Comparison of ENCODE assay signal across 8 cellular contexts in genomic region chr2:30711646-30712085, GRCh38.
DNase-seq lines count a peak whose midpoint lies in the region; ATAC-seq and TF ChIP-seq lines count a peak whose summit lies in the region.

No MANE protein-coding gene starts in this region.

- H3K4me1 ChIP-seq in CD8-positive, alpha-beta memory T cell (ENCODE audit: insufficient read depth, low read length): peaks cover 5% of the 10 kb centered on the region
- peaks cover 9% of the 10 kb centered on the region for H3K4me1 ChIP-seq in lower lobe of right lung

- H3K4me3 ChIP-seq in CD8-positive, alpha-beta memory T cell (ENCODE audit: low read length): no peak overlapping the region
- H3K4me3 ChIP-seq in lower lobe of right lung: no peak overlapping the region

- H3K4me1 Mint-ChIP-seq in CD8-positive, alpha-beta memory T cell: peaks cover 0 to 8% (median 7%) of the 10 kb centered on the region in 3 donors
- peaks cover 15% of the 10 kb centered on the region for H3K4me1 Mint-ChIP-seq in activated CD4-positive, alpha-beta T cell treated with anti-CD3 and anti-CD28 coated beads, Interleukin-2, amount 10 ng/mL, durations not matched to agents 24 days and 14 days

- intact Hi-C loops in activated CD4-positive, alpha-beta T cell treated with anti-CD3 and anti-CD28 coated beads, Interleukin-2, amount 10 ng/mL, durations not matched to agents 24 days and 14 days (cut with micrococcal nuclease): loop anchor here (1.0 to 2.0 kb wide), 2 partner anchors 546 to 621 kb away; no protein-coding TSS in a partner anchor
- intact Hi-C loops in lower lobe of right lung (cut with DNase I): loop anchor here (10.0 kb wide), 1 partner anchor 623 kb away; no protein-coding TSS in a partner anchor

- peak; percentile 69 to 90 (median 79) for DNase-seq in CD8-positive, alpha-beta memory T cell
- DNase-seq in NCI-H526 (lab: John Stamatoyannopoulos, UW) (peak; percentile 90 to 95), dermis blood vessel endothelial cell (peak; percentile 94), lower lobe of right lung (peak; percentile 85)
- peak; percentile 96 for DNase-seq in activated CD4-positive, alpha-beta T cell treated with anti-CD3 and anti-CD28 coated beads, Interleukin-2, amount 10 ng/mL, durations not matched to agents 24 days and 14 days
- peak; percentile 56 for DNase-seq in stimulated activated CD8-positive, alpha-beta memory T cell treated with anti-CD3 and anti-CD28 coated beads, Interleukin-12 subunit alpha, Interleukin-12 subunit beta, amount 100 ng/mL, for 4 hours (ENCODE audit: low read depth)

- ATAC-seq in GM19455 (IDR thresholded peaks at IDR 0.05; ENCODE audit: unreplicated experiment) (peak; percentile 70), HG03521 (IDR thresholded peaks at IDR 0.05; ENCODE audit: unreplicated experiment) (peak; percentile 74), lower lobe of right lung (peak; percentile 85 to 93)

- no peaks in the 10 kb centered on the region for H3K9me3 ChIP-seq in CD8-positive, alpha-beta memory T cell (ENCODE audit: low read length)
- H3K9me3 ChIP-seq in lower lobe of right lung: no peaks in the 10 kb centered on the region

- H3K27me3 Mint-ChIP-seq in CD8-positive, alpha-beta memory T cell: peaks cover 1 to 8% of the 10 kb centered on the region in 2 donors
- peaks cover 6% of the 10 kb centered on the region for H3K27me3 Mint-ChIP-seq in activated CD4-positive, alpha-beta T cell treated with anti-CD3 and anti-CD28 coated beads, Interleukin-2, amount 10 ng/mL, durations not matched to agents 24 days and 14 days

- H3K27ac ChIP-seq in CD8-positive, alpha-beta memory T cell (ENCODE audit: low read depth, low read length): no peak overlapping the region
- no peak overlapping the region for H3K27ac ChIP-seq in lower lobe of right lung

- H3K36me3 Mint-ChIP-seq in CD8-positive, alpha-beta memory T cell: no peaks in the 10 kb centered on the region
- H3K36me3 Mint-ChIP-seq in activated CD4-positive, alpha-beta T cell treated with anti-CD3 and anti-CD28 coated beads, Interleukin-2, amount 10 ng/mL, durations not matched to agents 24 days and 14 days (ENCODE audit: low read depth): no peaks in the 10 kb centered on the region

- CTCF ChIA-PET in CD8-positive, alpha-beta memory T cell (lab: Charles Lee): interaction anchor here (0.5 to 11.8 kb wide), 73 partner anchors 9 to 812 kb away, joined by 3 to 292 read pairs (median 5); partner anchors contain the start of genes LBH, LCLAT1 and YPEL5

- H3K9me3 Mint-ChIP-seq in CD8-positive, alpha-beta memory T cell: no peaks in the 10 kb centered on the region
- no peaks in the 10 kb centered on the region for H3K9me3 Mint-ChIP-seq in activated CD4-positive, alpha-beta T cell treated with anti-CD3 and anti-CD28 coated beads, Interleukin-2, amount 10 ng/mL, durations not matched to agents 24 days and 14 days

- TF ChIP-seq CTCF in lower lobe of right lung (IDR thresholded peaks at IDR 0.05): peak; percentile 99

- H3K36me3 ChIP-seq in CD8-positive, alpha-beta memory T cell (ENCODE audit: insufficient read depth, low read length): no peaks in the 10 kb centered on the region
- H3K36me3 ChIP-seq in lower lobe of right lung: no peaks in the 10 kb centered on the region

- no peak overlapping the region for H3K4me3 Mint-ChIP-seq in CD8-positive, alpha-beta memory T cell
- no peak overlapping the region for H3K4me3 Mint-ChIP-seq in activated CD4-positive, alpha-beta T cell treated with anti-CD3 and anti-CD28 coated beads, Interleukin-2, amount 10 ng/mL, durations not matched to agents 24 days and 14 days

- no peak overlapping the region for H3K27ac Mint-ChIP-seq in CD8-positive, alpha-beta memory T cell
- peak overlapping the region; percentile 67 for H3K27ac Mint-ChIP-seq in activated CD4-positive, alpha-beta T cell treated with anti-CD3 and anti-CD28 coated beads, Interleukin-2, amount 10 ng/mL, durations not matched to agents 24 days and 14 days

- H3K27me3 ChIP-seq in CD8-positive, alpha-beta memory T cell (ENCODE audit: insufficient read depth, low read length, poor library complexity, severe bottlenecking): no peaks in the 10 kb centered on the region
- no peaks in the 10 kb centered on the region for H3K27me3 ChIP-seq in lower lobe of right lung (ENCODE audit: low read depth)

- POLR2A ChIA-PET in CD8-positive, alpha-beta memory T cell (lab: Charles Lee): interaction anchor here (0.7 to 1.0 kb wide), 3 partner anchors 522 to 565 kb away, joined by 3 to 6 read pairs (median 6); partner anchors contain the start of genes EHD3 and YPEL5
